In the genomic region with DNA sequence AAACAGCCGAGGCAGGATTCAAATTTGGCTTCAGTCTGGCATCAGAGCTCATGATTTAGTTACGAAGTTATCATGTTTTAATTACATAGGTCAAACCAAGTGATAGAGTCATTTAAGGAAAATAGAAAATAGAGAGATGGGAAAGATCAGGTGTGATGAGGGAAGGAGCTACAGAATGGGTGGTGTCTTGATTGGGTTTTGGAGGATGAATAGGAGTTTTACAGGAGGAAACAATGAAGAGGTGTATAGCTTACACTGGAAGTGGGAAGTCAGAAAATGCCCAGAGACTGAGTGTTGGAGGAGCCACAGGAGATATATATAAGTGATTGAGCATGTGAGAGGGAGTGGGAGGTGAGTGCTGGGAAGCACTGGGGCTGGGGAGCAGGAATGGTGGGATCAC, we compare ENCODE assay signal across 3 cellular contexts.
TF ChIP-seq lines count a peak whose summit lies in the region.

No MANE protein-coding gene starts in this region.

TF ChIP-seq in SK-N-SH treated with all-trans-retinoic acid at 6 μM for 48 hours, 23 proteins besides CTCF, POLR2A, EP300 and RAD21:
- TF ChIP-seq ZFP3 (CRISPR knock-in tag; IDR thresholded peaks at IDR 0.05) (peak; percentile 87), BACH2 (CRISPR knock-in tag; IDR thresholded peaks at IDR 0.05; ENCODE audit: borderline replicate concordance) (no peak)

TF ChIP-seq in SK-N-SH, 30 proteins besides CTCF, POLR2A, EP300 and RAD21:
- TF ChIP-seq FOXJ3 (CRISPR knock-in tag; IDR thresholded peaks at IDR 0.05) (no peak), CHD2 (IDR thresholded peaks at IDR 0.05; ENCODE audit: low read length, partially characterized antibody) (no peak), TAF1 (IDR thresholded peaks at IDR 0.05; ENCODE audit: borderline replicate concordance, low read depth, low read length) (no peak), TEAD4 (IDR thresholded peaks at IDR 0.05; ENCODE audit: borderline replicate concordance, insufficient read depth) (no peak), USF2 (IDR thresholded peaks at IDR 0.05; ENCODE audit: borderline replicate concordance, low read depth, low read length) (no peak)
- TF ChIP-seq, protein P1, sequence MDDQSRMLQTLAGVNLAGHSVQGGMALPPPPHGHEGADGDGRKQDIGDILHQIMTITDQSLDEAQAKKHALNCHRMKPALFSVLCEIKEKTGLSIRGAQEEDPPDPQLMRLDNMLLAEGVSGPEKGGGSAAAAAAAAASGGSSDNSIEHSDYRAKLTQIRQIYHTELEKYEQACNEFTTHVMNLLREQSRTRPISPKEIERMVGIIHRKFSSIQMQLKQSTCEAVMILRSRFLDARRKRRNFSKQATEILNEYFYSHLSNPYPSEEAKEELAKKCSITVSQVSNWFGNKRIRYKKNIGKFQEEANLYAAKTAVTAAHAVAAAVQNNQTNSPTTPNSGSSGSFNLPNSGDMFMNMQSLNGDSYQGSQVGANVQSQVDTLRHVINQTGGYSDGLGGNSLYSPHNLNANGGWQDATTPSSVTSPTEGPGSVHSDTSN (IDR thresholded peaks at IDR 0.05) = no peak

TF ChIP-seq in HEK293, 187 proteins besides CTCF, POLR2A, EP300 and RAD21 (continued from another document):
- TF ChIP-seq, protein P2, sequence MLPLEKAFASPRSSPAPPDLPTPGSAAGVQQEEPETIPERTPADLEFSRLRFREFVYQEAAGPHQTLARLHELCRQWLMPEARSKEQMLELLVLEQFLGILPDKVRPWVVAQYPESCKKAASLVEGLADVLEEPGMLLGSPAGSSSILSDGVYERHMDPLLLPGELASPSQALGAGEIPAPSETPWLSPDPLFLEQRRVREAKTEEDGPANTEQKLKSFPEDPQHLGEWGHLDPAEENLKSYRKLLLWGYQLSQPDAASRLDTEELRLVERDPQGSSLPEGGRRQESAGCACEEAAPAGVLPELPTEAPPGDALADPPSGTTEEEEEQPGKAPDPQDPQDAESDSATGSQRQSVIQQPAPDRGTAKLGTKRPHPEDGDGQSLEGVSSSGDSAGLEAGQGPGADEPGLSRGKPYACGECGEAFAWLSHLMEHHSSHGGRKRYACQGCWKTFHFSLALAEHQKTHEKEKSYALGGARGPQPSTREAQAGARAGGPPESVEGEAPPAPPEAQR (tag by site-specific recombination; IDR thresholded peaks at IDR 0.05) = no peak
- TF ChIP-seq, protein P3, sequence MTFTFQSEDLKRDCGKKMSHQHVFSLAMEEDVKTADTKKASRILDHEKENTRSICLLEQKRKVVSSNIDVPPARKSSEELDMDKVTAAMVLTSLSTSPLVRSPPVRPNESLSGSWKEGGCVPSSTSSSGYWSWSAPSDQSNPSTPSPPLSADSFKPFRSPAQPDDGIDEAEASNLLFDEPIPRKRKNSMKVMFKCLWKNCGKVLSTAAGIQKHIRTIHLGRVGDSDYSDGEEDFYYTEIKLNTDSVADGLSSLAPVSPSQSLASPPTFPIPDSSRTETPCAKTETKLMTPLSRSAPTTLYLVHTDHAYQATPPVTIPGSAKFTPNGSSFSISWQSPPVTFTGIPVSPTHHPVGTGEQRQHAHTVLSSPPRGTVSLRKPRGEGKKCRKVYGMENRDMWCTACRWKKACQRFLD (tag by site-specific recombination; IDR thresholded peaks at IDR 0.05) = no peak
- peak; percentile 82 for TF ChIP-seq ZFP3 (tag by site-specific recombination; IDR thresholded peaks at IDR 0.05; ENCODE audit: low read depth)
